8 cellular contexts compared by ENCODE assay signal in genomic region chr1:32870615-32871363, GRCh38. TPM values are rescaled to one million over a fixed set of nuclear protein-coding genes. Genes with fewer than 3 reads are reported as not detected.
DNase-seq lines count a peak whose midpoint lies in the region; ATAC-seq and TF ChIP-seq lines count a peak whose summit lies in the region.

TSS of gene FNDC5 (minus strand) at chr1:32870912.

- no peaks in the 10 kb centered on the region for H3K36me3 Mint-ChIP-seq in neural crest cell (ENCODE audit: low read depth)

- peaks cover 34% of the 10 kb centered on the region for H3K4me1 Mint-ChIP-seq in neural crest cell

- no peak within 1 kb of the TSS for H3K27ac Mint-ChIP-seq in neural crest cell (ENCODE audit: unreplicated experiment)

- ATAC-seq in HG03139 (IDR thresholded peaks at IDR 0.05; ENCODE audit: unreplicated experiment): no peak

- peak within 1 kb of the TSS; percentile 25 for H3K4me3 ChIP-seq in fibroblast of mammary gland (ENCODE audit: control insufficient read depth, low read depth, low read length)

- peak within 1 kb of the TSS; percentile 81 for H3K4me3 Mint-ChIP-seq in neural crest cell

- TF ChIP-seq CTCF in fibroblast of mammary gland (conservative IDR thresholded peaks at IDR 0.05; ENCODE audit: control insufficient read depth, insufficient read depth, low read depth, low read length): no peak
- TF ChIP-seq CTCF in neural crest cell (conservative IDR thresholded peaks at IDR 0.05): no peak

- H3K27me3 Mint-ChIP-seq in neural crest cell (ENCODE audit: low read depth): peaks cover 41% of the 10 kb centered on the region

- DNase-seq in DMS153 (lab: John Stamatoyannopoulos, UW) (peak; percentile 37), RPMI7951 (ENCODE audit: low read depth) (peak; percentile 29), fibroblast of mammary gland (ENCODE audit: low read depth) (no peak), neural crest cell (ENCODE audit: low read depth, low spot score) (peak; percentile 50), MV-4-11 (lab: John Stamatoyannopoulos, UW) (no peak), NCI-H510A (lab: John Stamatoyannopoulos, UW) (no peak), HT-29 (ENCODE audit: low spot score) (no peak)

- H3K9me3 Mint-ChIP-seq in neural crest cell: no peaks in the 10 kb centered on the region

RNA-seq across cellular contexts. Expression of gene FNDC5, which starts in this region (rescaled TPM):
- total RNA-seq in RPMI7951 (2014; rRNA removed; shearing (Covaris generic)): 0.48 and 2.0 TPM in 2 replicates
- 26.8 and 28.7 TPM in 2 replicates for total RNA-seq in neural crest cell
- total RNA-seq in HT-29 (2014; rRNA removed; shearing (Covaris generic)): not detected in 2 replicates

Comparison
In these comparisons a context has a peak if more than half of its experiments do, and no peak if none do; other contexts are left out.
1. DNase-seq: peak in DMS153 (single experiment), RPMI7951 (single experiment) and neural crest cell (single experiment); none in fibroblast of mammary gland (single experiment), MV-4-11 (single experiment), NCI-H510A (single experiment) and HT-29 (single experiment).